ENCODE assay signal across 8 cellular contexts in the genomic region with DNA sequence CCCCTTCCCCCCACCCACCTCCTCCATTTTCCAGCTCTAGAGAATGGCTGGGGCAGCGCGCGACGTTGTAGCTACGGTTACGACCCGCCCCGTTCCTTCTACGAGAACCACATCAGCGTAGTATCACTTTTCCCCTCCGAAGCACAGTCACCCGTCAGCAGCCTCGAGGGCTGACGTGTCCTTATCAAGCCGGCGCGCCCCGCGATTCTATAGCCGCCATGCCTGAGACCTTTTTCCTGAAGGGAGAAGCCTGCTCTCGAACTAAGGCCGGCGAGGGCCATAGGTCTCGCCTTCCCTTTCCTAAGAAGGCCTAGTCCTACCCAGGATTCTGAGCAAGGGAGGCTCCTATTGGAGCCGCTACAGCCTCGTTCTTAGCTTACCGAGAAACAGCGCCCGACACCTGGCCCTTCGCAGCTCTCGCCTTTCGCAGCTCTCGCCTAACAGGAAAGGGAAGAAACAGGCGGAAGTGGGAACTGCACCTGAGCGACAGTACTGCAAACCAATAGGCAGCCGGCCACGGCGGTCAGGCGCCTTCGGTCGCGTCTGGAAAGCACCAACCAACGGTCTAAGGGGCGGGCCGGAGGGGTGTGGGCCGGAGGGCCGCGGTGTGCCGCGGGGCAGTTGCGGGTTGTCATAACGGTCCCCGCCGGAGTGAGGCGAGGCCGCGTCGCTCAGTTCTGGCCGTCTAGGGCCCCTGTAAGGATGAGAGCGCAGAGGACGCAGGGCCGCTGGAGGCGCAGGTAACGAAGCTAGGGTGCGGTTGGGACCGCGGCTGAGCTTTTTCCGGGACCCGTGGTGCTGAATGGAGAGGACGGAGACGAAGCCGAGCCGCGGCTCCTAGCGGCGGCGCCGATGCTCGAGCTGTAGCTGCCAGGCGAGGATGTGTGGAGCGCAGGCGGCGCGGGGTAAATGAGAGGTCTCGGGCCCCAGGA.
DNase-seq lines count a peak whose midpoint lies in the region; ATAC-seq lines count a peak whose summit lies in the region.

A gene (plus strand): TSS at position 618 of the 932 bp plus-strand sequence. CDS start 470 bp downstream, outside the sequence.
A gene (minus strand): TSS at position 445 of the 932 bp plus-strand sequence. CDS start 1,522 bp downstream, outside the sequence.

- H3K4me3 Mint-ChIP-seq in central memory CD8-positive, alpha-beta T cell: peak within 1 kb of the TSS; percentile 97

- ATAC-seq in GM19025 (IDR thresholded peaks at IDR 0.05; ENCODE audit: low read depth, unreplicated experiment) (peak; percentile 89), HG03342 (IDR thresholded peaks at IDR 0.05; ENCODE audit: unreplicated experiment) (peak; percentile 94)
- peak; percentile 79 for ATAC-seq in central memory CD8-positive, alpha-beta T cell (replicated peaks; ENCODE audit: extremely low read depth, poor library complexity, severe bottlenecking)

- no peaks in the 10 kb centered on the region for H3K9me3 Mint-ChIP-seq in central memory CD8-positive, alpha-beta T cell

- H3K27me3 Mint-ChIP-seq in central memory CD8-positive, alpha-beta T cell: no peaks in the 10 kb centered on the region

- peak; percentile 98 for DNase-seq in AG20443 (ENCODE audit: low spot score)
- peak; percentile 96 for DNase-seq in NCI-H345 treated with DMSO at 0.1 percent for 48 hours (lab: John Stamatoyannopoulos, UW; ENCODE audit: unreplicated experiment)
- DNase-seq in activated CD4-positive, CD25-positive, alpha-beta regulatory T cell treated with anti-CD3 and anti-CD28 coated beads, Interleukin-2, amount 50 U/mL, for 16 hours (ENCODE audit: low read depth, low spot score): peak; percentile 86
- DNase-seq in central memory CD8-positive, alpha-beta T cell (ENCODE audit: low spot score in 2 of 2): peak; percentile 89 to 91
- peak; percentile 99 for DNase-seq in islet precursor cell
- peak; percentile 92 to 93 (median 93) for DNase-seq in stimulated activated CD4-positive, alpha-beta T cell treated with anti-CD3 and anti-CD28 coated beads, Interleukin-12 subunit alpha, Interleukin-12 subunit beta, amount 100 ng/mL, for 48 hours (ENCODE audit: low read depth in 2 of 3, low spot score in 1 of 3)

- peak within 1 kb of the TSS; percentile 100 for H3K27ac Mint-ChIP-seq in central memory CD8-positive, alpha-beta T cell (ENCODE audit: low read depth)

- H3K36me3 Mint-ChIP-seq in central memory CD8-positive, alpha-beta T cell (ENCODE audit: insufficient read depth): peaks cover 51% of the 10 kb centered on the region

- H3K4me1 Mint-ChIP-seq in central memory CD8-positive, alpha-beta T cell: peaks cover 51% of the 10 kb centered on the region

Comparison
In these comparisons a context has a peak if more than half of its experiments do, and no peak if none do; other contexts are left out.
1. Peak in every context shown above with its lines: DNase-seq and ATAC-seq.